In the genomic region with DNA sequence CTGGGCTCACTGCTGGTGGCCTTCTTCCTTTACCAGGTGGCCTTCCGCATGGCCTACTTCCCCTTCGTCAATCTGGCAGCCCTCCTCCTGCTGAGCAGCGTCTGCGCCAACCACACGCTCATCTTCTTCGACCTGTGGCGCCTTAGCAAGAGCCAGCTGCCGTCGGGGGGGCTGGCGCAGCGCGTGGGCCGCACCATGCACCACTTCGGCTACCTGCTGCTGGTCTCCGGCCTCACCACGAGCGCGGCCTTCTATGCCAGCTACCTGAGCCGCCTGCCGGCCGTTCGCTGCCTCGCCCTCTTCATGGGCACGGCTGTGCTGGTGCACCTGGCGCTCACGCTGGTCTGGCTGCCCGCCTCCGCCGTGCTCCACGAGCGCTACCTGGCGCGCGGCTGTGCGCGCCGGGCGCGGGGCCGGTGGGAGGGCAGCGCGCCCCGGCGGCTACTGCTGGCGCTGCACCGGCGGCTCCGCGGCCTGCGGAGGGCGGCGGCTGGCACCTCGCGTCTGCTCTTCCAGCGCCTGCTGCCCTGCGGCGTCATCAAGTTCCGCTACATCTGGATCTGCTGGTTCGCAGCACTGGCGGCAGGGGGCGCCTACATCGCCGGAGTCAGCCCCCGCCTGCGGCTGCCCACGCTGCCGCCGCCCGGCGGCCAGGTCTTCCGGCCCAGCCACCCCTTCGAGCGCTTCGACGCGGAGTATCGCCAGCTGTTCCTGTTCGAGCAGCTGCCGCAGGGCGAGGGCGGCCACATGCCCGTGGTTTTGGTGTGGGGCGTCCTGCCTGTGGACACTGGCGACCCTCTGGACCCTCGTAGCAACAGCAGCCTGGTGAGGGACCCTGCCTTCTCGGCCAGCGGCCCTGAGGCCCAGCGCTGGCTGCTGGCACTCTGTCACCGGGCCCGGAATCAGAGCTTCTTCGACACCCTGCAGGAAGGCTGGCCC, we compare ENCODE assay signal across 1 cellular context.
TF ChIP-seq lines count a peak whose summit lies in the region.

No MANE protein-coding gene starts in this region.

TF ChIP-seq in H1, 55 proteins besides CTCF, POLR2A, EP300 and RAD21:
- TF ChIP-seq CBX5 (IDR thresholded peaks at IDR 0.05; ENCODE audit: low read depth, low read length) = no peak
- TF ChIP-seq, protein P1, sequence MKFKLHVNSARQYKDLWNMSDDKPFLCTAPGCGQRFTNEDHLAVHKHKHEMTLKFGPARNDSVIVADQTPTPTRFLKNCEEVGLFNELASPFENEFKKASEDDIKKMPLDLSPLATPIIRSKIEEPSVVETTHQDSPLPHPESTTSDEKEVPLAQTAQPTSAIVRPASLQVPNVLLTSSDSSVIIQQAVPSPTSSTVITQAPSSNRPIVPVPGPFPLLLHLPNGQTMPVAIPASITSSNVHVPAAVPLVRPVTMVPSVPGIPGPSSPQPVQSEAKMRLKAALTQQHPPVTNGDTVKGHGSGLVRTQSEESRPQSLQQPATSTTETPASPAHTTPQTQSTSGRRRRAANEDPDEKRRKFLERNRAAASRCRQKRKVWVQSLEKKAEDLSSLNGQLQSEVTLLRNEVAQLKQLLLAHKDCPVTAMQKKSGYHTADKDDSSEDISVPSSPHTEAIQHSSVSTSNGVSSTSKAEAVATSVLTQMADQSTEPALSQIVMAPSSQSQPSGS (IDR thresholded peaks at IDR 0.05; ENCODE audit: low read length) = no peak
- TF ChIP-seq SUZ12 (IDR thresholded peaks at IDR 0.05; ENCODE audit: low read length) = no peak
- no peak for TF ChIP-seq POLR2AphosphoS5 (IDR thresholded peaks at IDR 0.05; ENCODE audit: low read depth, low read length)
- TF ChIP-seq EZH2 (IDR thresholded peaks at IDR 0.05; ENCODE audit: low read depth, low read length, severe bottlenecking) = no peak
- peak; percentile 69 for TF ChIP-seq RNF2 (IDR thresholded peaks at IDR 0.05; ENCODE audit: borderline replicate concordance, low read depth, low read length, missing control alignments, poor library complexity, severe bottlenecking)
- TF ChIP-seq CTBP2 (IDR thresholded peaks at IDR 0.05; ENCODE audit: borderline replicate concordance, insufficient read depth, insufficient read length, low read length) = peak; percentile 93
- TF ChIP-seq CEBPB (IDR thresholded peaks at IDR 0.05; ENCODE audit: low read depth, low read length) = no peak
- no peak for TF ChIP-seq SP2 (IDR thresholded peaks at IDR 0.05; ENCODE audit: low read length)
- no peak for TF ChIP-seq RFX5 (IDR thresholded peaks at IDR 0.05; ENCODE audit: borderline replicate concordance, low read depth, low read length)
- TF ChIP-seq POU5F1 (IDR thresholded peaks at IDR 0.05; ENCODE audit: low read depth, low read length) = no peak
- no peak for TF ChIP-seq CHD1 (IDR thresholded peaks at IDR 0.05; ENCODE audit: low read depth, low read length)
- TF ChIP-seq TAF7 (optimal IDR thresholded peaks at IDR 0.05; ENCODE audit: borderline replicate concordance, low read depth, low read length) = peak; percentile 94
- peak; percentile 29; the same call in 1 of the 2 replicates for TF ChIP-seq RBBP5 (IDR thresholded peaks at IDR 0.05; ENCODE audit: borderline replicate concordance, low read depth, low read length)
- no peak for TF ChIP-seq MAFK (IDR thresholded peaks at IDR 0.05; ENCODE audit: low read depth, low read length)
- TF ChIP-seq SP1 (IDR thresholded peaks at IDR 0.05; ENCODE audit: low read depth, low read length) = 0 out of 2 replicates have a peak, but pooled peaks have one; percentile 36
- no peak for TF ChIP-seq TAF1 (IDR thresholded peaks at IDR 0.05; ENCODE audit: low read depth, low read length)
- peak; percentile 95 for TF ChIP-seq CREB1 (IDR thresholded peaks at IDR 0.05)
- TF ChIP-seq BRCA1 (IDR thresholded peaks at IDR 0.05; ENCODE audit: low read depth, low read length) = no peak
- peak; percentile 57; the same call in 1 of the 2 replicates for TF ChIP-seq GABPA (IDR thresholded peaks at IDR 0.05; ENCODE audit: borderline replicate concordance, insufficient read depth, low read length)
- TF ChIP-seq NANOG (IDR thresholded peaks at IDR 0.05; ENCODE audit: insufficient read depth, low read depth, low read length, poor library complexity, severe bottlenecking) = peak; percentile 1
- no peak for TF ChIP-seq BCL11A (IDR thresholded peaks at IDR 0.05; ENCODE audit: low read depth in 2 of 2, low read length in 2 of 2)
- TF ChIP-seq RXRA (IDR thresholded peaks at IDR 0.05; ENCODE audit: insufficient read depth, low read depth, low read length) = no peak
- TF ChIP-seq PHF8 (conservative IDR thresholded peaks at IDR 0.05; ENCODE audit: low read depth, low read length) = 0 out of 2 replicates have a peak, but pooled peaks have one; percentile 40
- no peak for TF ChIP-seq SP4 (IDR thresholded peaks at IDR 0.05; ENCODE audit: low read length)
- peak in 1 of 2 experiments; percentile 89; a peak in 1 of 4 replicates for TF ChIP-seq HDAC2 (IDR thresholded peaks at IDR 0.05; ENCODE audit: borderline replicate concordance in 1 of 2, low read depth in 2 of 2, low read length in 2 of 2)
- no peak for TF ChIP-seq JUND (IDR thresholded peaks at IDR 0.05; ENCODE audit: low read length)
- TF ChIP-seq TBP (IDR thresholded peaks at IDR 0.05; ENCODE audit: low read depth, low read length) = peak; percentile 55; the same call in 1 of the 2 replicates
- peak; percentile 49; the same call in 1 of the 2 replicates for TF ChIP-seq TEAD4 (IDR thresholded peaks at IDR 0.05; ENCODE audit: low read depth, low read length)
- no peak for TF ChIP-seq ASH2L (IDR thresholded peaks at IDR 0.05; ENCODE audit: low read length)
- TF ChIP-seq, protein P2, sequence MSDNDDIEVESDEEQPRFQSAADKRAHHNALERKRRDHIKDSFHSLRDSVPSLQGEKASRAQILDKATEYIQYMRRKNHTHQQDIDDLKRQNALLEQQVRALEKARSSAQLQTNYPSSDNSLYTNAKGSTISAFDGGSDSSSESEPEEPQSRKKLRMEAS (IDR thresholded peaks at IDR 0.05) = peak; percentile 99
- peak; percentile 64 for TF ChIP-seq SRF (IDR thresholded peaks at IDR 0.05; ENCODE audit: low read depth, low read length)
- TF ChIP-seq GTF2F1 (IDR thresholded peaks at IDR 0.05; ENCODE audit: borderline replicate concordance, low read depth, low read length) = peak; percentile 19; the same call in 1 of the 2 replicates
- TF ChIP-seq YY1 (IDR thresholded peaks at IDR 0.05; ENCODE audit: low read depth, low read length) = peak; percentile 53; the same call in 1 of the 2 replicates
- TF ChIP-seq ZNF274 (IDR thresholded peaks at IDR 0.05; ENCODE audit: borderline replicate concordance, extremely low read depth, low read length) = no peak
- TF ChIP-seq, protein P3, sequence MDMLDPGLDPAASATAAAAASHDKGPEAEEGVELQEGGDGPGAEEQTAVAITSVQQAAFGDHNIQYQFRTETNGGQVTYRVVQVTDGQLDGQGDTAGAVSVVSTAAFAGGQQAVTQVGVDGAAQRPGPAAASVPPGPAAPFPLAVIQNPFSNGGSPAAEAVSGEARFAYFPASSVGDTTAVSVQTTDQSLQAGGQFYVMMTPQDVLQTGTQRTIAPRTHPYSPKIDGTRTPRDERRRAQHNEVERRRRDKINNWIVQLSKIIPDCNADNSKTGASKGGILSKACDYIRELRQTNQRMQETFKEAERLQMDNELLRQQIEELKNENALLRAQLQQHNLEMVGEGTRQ (IDR thresholded peaks at IDR 0.05; ENCODE audit: low read length) = no peak
- peak; percentile 89 for TF ChIP-seq KDM4A (IDR thresholded peaks at IDR 0.05; ENCODE audit: low read depth, low read length, severe bottlenecking)
- TF ChIP-seq, protein P4, sequence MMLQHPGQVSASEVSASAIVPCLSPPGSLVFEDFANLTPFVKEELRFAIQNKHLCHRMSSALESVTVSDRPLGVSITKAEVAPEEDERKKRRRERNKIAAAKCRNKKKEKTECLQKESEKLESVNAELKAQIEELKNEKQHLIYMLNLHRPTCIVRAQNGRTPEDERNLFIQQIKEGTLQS (IDR thresholded peaks at IDR 0.05; ENCODE audit: insufficient read depth, low read depth, low read length) = peak; percentile 61; the same call in 1 of the 2 replicates
- TF ChIP-seq, protein P5, sequence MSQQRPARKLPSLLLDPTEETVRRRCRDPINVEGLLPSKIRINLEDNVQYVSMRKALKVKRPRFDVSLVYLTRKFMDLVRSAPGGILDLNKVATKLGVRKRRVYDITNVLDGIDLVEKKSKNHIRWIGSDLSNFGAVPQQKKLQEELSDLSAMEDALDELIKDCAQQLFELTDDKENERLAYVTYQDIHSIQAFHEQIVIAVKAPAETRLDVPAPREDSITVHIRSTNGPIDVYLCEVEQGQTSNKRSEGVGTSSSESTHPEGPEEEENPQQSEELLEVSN (IDR thresholded peaks at IDR 0.05) = peak; percentile 99
- TF ChIP-seq EGR1 (IDR thresholded peaks at IDR 0.05; ENCODE audit: borderline replicate concordance, low read depth, low read length) = peak; percentile 94
- TF ChIP-seq TCF12 (IDR thresholded peaks at IDR 0.05; ENCODE audit: low read depth, low read length) = peak; percentile 52; the same call in 1 of the 2 replicates
